Comparison of ENCODE assay signal across 1 cellular context in genomic region chr11:46237248-46238077, GRCh38.
TF ChIP-seq lines count a peak whose summit lies in the region.

No MANE protein-coding gene starts in this region.

TF ChIP-seq in GM12878, 131 proteins besides CTCF, POLR2A, EP300 and RAD21 (continued from another document):
- TF ChIP-seq SPI1 (IDR thresholded peaks at IDR 0.05; ENCODE audit: borderline replicate concordance, insufficient read depth, low read depth, low read length) (peak; percentile 67; the same call in 1 of the 2 replicates), GATAD2B (conservative IDR thresholded peaks at IDR 0.05; ENCODE audit: low read depth) (no peak), TCF7 (IDR thresholded peaks at IDR 0.05; ENCODE audit: borderline replicate concordance) (no peak), KAT2A (conservative IDR thresholded peaks at IDR 0.05; ENCODE audit: control insufficient read depth, low read depth, low read length) (no peak), JUNB (IDR thresholded peaks at IDR 0.05) (peak; percentile 48; the same call in 1 of the 2 replicates), JUND (IDR thresholded peaks at IDR 0.05; ENCODE audit: low read depth, low read length) (no peak)
